Comparison of ENCODE assay signal across 8 cellular contexts in the genomic region with DNA sequence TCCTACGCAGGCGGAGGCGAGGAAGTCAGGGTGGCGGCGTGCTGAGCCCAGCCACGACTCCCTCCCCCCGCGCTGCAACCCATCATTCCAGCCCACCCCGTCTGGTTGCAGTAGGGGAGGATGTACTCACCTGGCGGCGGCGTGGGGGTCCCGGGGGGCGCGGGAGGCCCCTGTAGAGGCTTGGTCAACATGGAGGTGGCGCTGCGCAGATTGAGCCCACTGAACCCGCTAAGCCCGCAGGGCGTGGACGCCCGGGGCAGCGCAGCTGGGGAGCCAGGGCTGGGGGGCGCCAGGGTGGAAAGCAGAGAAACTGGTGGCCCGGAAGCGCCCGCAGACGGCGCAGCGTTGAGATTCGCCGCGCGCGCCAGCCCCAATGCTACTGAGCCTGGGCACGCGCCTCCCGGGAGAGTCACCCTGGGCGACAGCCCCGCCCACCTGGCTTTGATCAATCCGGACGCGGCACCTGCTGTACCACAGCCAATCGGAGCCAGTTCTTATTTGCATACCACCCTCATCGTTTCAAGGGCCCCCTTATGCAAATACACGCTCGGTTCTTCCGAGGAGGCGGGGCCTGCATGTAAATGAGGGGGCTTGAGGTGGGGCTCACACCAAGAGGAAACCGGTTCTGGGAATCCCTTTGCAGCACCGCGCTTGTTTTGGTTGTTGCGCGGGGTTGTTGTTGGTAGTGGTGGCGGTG. TPM values are rescaled to one million over a fixed set of nuclear protein-coding genes. Genes with fewer than 3 reads are reported as not detected.
DNase-seq lines count a peak whose midpoint lies in the region; ATAC-seq and TF ChIP-seq lines count a peak whose summit lies in the region.

A gene (minus strand): TSS at position 381 of the 697 bp plus-strand sequence. CDS start 190 bp downstream, at position 191.

- H3K27me3 Mint-ChIP-seq in glutamatergic neuron (ENCODE audit: unreplicated experiment), result peaks cover 5% of the 10 kb centered on the region
- no peaks in the 10 kb centered on the region for H3K27me3 Mint-ChIP-seq in osteocyte (ENCODE audit: unreplicated experiment)

- 0% methylated on average over 5 to 8 of the region's 55 CpGs for WGBS in thyroid gland, 2 donors

- DNase-seq in GM10266 (ENCODE audit: extremely low spot score) (peak; percentile 86), NCI-H1105 (lab: John Stamatoyannopoulos, UW) (peak; percentile 93), glutamatergic neuron (peak; percentile 89), osteocyte (ENCODE audit: extremely low spot score, unreplicated experiment) (peak; percentile 90), thyroid gland (peak; percentile 94 to 95)
- peak; percentile 91 for DNase-seq in activated naive CD4-positive, alpha-beta T cell treated with anti-CD3 and anti-CD28 coated beads, Interleukin-2, amount 50 U/mL, for 16 hours

- TF ChIP-seq POLR2A in thyroid gland (IDR thresholded peaks at IDR 0.05), result peak; percentile 47 to 97

- H3K36me3 Mint-ChIP-seq in glutamatergic neuron (ENCODE audit: unreplicated experiment), result no peaks in the 10 kb centered on the region
- no peaks in the 10 kb centered on the region for H3K36me3 Mint-ChIP-seq in osteocyte (ENCODE audit: unreplicated experiment)

- H3K4me1 Mint-ChIP-seq in glutamatergic neuron (ENCODE audit: low read depth, unreplicated experiment) (peaks cover 15% of the 10 kb centered on the region), osteocyte (ENCODE audit: unreplicated experiment) (peaks cover 26% of the 10 kb centered on the region)

- intact Hi-C loops in thyroid gland (cut with DNase I), result no loop called here

- peaks cover 4 to 12% of the 10 kb centered on the region in 2 donors for H3K4me1 ChIP-seq in thyroid gland

- ATAC-seq in HG02642 (IDR thresholded peaks at IDR 0.05; ENCODE audit: poor library complexity, unreplicated experiment), result peak; percentile 79
- ATAC-seq in SK-N-SH treated with all-trans-retinoic acid at 6 μM for 48 hours, result peak; percentile 88

- no peaks in the 10 kb centered on the region for H3K9me3 ChIP-seq in thyroid gland

- H3K36me3 ChIP-seq in thyroid gland, result peaks cover 13 to 15% of the 10 kb centered on the region in 2 donors

- no peaks in the 10 kb centered on the region for H3K27me3 ChIP-seq in thyroid gland

- H3K4me3 Mint-ChIP-seq in glutamatergic neuron (ENCODE audit: unreplicated experiment) (peak within 1 kb of the TSS; percentile 89), osteocyte (ENCODE audit: unreplicated experiment) (peak within 1 kb of the TSS; percentile 74)

- H3K9me3 Mint-ChIP-seq in glutamatergic neuron (ENCODE audit: unreplicated experiment), result peaks cover 5% of the 10 kb centered on the region
- H3K9me3 Mint-ChIP-seq in osteocyte (ENCODE audit: unreplicated experiment), result no peaks in the 10 kb centered on the region

- no peak for TF ChIP-seq CTCF in GM10266 (IDR thresholded peaks at IDR 0.05; ENCODE audit: control insufficient read depth, insufficient read depth, low read depth, missing control alignments)
- no peak for TF ChIP-seq CTCF in glutamatergic neuron (IDR thresholded peaks at IDR 0.05; ENCODE audit: partially characterized antibody, unreplicated experiment)
- no peak for TF ChIP-seq CTCF in osteocyte (IDR thresholded peaks at IDR 0.05)
- peak in 1 of 6 experiments; percentile 5 for TF ChIP-seq CTCF in thyroid gland (IDR thresholded peaks at IDR 0.05)

- peak within 1 kb of the TSS; percentile 33 to 87 (median 80) for H3K27ac ChIP-seq in thyroid gland

- H3K27ac Mint-ChIP-seq in glutamatergic neuron (ENCODE audit: unreplicated experiment) (peak within 1 kb of the TSS; percentile 89), osteocyte (ENCODE audit: unreplicated experiment) (peak within 1 kb of the TSS; percentile 94)

- peak within 1 kb of the TSS in 2 of 3 donors; percentile 42 for H3K4me3 ChIP-seq in thyroid gland (replicated peaks in 1 of 3)

TF ChIP-seq in SK-N-SH treated with all-trans-retinoic acid at 6 μM for 48 hours, 23 proteins besides CTCF, POLR2A, EP300 and RAD21:
- TF ChIP-seq, protein P1, sequence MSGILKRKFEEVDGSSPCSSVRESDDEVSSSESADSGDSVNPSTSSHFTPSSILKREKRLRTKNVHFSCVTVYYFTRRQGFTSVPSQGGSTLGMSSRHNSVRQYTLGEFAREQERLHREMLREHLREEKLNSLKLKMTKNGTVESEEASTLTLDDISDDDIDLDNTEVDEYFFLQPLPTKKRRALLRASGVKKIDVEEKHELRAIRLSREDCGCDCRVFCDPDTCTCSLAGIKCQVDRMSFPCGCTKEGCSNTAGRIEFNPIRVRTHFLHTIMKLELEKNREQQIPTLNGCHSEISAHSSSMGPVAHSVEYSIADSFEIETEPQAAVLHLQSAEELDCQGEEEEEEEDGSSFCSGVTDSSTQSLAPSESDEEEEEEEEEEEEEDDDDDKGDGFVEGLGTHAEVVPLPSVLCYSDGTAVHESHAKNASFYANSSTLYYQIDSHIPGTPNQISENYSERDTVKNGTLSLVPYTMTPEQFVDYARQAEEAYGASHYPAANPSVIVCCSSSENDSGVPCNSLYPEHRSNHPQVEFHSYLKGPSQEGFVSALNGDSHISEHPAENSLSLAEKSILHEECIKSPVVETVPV (CRISPR knock-in tag; IDR thresholded peaks at IDR 0.05), result peak; percentile 46; the same call in 1 of the 2 replicates
- no peak for TF ChIP-seq TCF4 (CRISPR knock-in tag; IDR thresholded peaks at IDR 0.05; ENCODE audit: borderline replicate concordance)
TF ChIP-seq in SK-N-SH treated with all-trans-retinoic acid at 6 μM for 48 hours: peak in this region for 1.

RNA-seq across cellular contexts. Expression of the gene that starts here (rescaled TPM):
- total RNA-seq in glutamatergic neuron (ENCODE audit: unreplicated experiment), result 16.5 TPM
- total RNA-seq in osteocyte, result 6.4 and 7.3 TPM in 2 replicates
- total RNA-seq in thyroid gland, result 10 to 100 TPM in 1 of 4 donors, 1 to 10 TPM in 3; 4.8 to 12.1 (median 5.9) TPM

Comparison
In these comparisons a context has a peak if more than half of its experiments do, and no peak if none do; other contexts are left out.
1. Peak in every context shown above with its lines: DNase-seq, ATAC-seq, H3K4me3 ChIP-seq and H3K27ac ChIP-seq.